ENCODE assay signal across 13 cellular contexts in genomic region chr6:16674666-16675392, GRCh38.
DNase-seq lines count a peak whose midpoint lies in the region; ATAC-seq and TF ChIP-seq lines count a peak whose summit lies in the region.
"Had no signal": no experiment of that assay in that cellular context is flagged by ENCODE, and none has a peak within 500 bp of the region (broad histone marks: within the 10 kb centered on the region; RNA-seq: fewer than 3 reads in every experiment).

No MANE protein-coding gene starts in this region.

- no peaks in the 10 kb centered on the region for H3K9me3 Mint-ChIP-seq in activated T-cell treated with anti-CD3 and anti-CD28 coated beads, Interleukin-2, amount 50 U/mL, for 24 hours

- intact Hi-C loops in thyroid gland (cut with DNase I) = loop anchor here (10.0 kb wide), 1 partner anchor 90 kb away; the partner anchor contains the start of gene ATXN1

- no peak for TF ChIP-seq POLR2A in thyroid gland (IDR thresholded peaks at IDR 0.05)

- H3K9ac ChIP-seq in adipocyte (ENCODE audit: low read length) = peak overlapping the region; percentile 58

- peak overlapping the region; percentile 27 to 66 (median 60) for H3K27ac ChIP-seq in thyroid gland
- H3K27ac ChIP-seq: upper lobe of left lung had no signal

- WGBS in thyroid gland, 2 donors = 75 to 78% methylated on average over 4 of the region's 4 CpGs

- DNase-seq in activated T-cell treated with anti-CD3 and anti-CD28 coated beads, Interleukin-2, amount 50 U/mL, for 24 hours = no peak
- no peak for DNase-seq in activated T-cell treated with anti-CD3 and anti-CD28 coated beads, Interleukin-2, amount 50 U/mL, for 48 hours
- DNase-seq in adipocyte (ENCODE audit: low read depth) (peak; percentile 24), hepatic stellate cell (ENCODE audit: low spot score) (peak; percentile 22), thyroid gland (no peak), SKM-1 (lab: John Stamatoyannopoulos, UW; ENCODE audit: unreplicated experiment) (no peak), HuH-7.5 (ENCODE audit: low spot score) (no peak)
- DNase-seq: DMS153, glutamatergic neuron, left colon, NCI-H1092, upper lobe of left lung had no signal

- H3K36me3 ChIP-seq in adipocyte (ENCODE audit: control insufficient read depth, insufficient read depth, low read length, severe bottlenecking) (no peaks in the 10 kb centered on the region), thyroid gland (no peaks in the 10 kb centered on the region)
- H3K36me3 ChIP-seq: upper lobe of left lung had no signal

- peaks cover 63% of the 10 kb centered on the region for H3K4me1 ChIP-seq in adipocyte (ENCODE audit: control insufficient read depth, insufficient read depth, low read length)
- peaks cover 37 to 54% of the 10 kb centered on the region in 2 donors for H3K4me1 ChIP-seq in thyroid gland

- no peaks in the 10 kb centered on the region for H3K9me3 ChIP-seq in adipocyte (ENCODE audit: control insufficient read depth, low read length)
- no peaks in the 10 kb centered on the region for H3K9me3 ChIP-seq in thyroid gland
- H3K9me3 ChIP-seq: upper lobe of left lung had no signal

- H3K27me3 ChIP-seq in adipocyte (replicated peaks; ENCODE audit: control insufficient read depth, insufficient read depth, low read length) (no peaks in the 10 kb centered on the region), thyroid gland (no peaks in the 10 kb centered on the region)
- H3K27me3 ChIP-seq: upper lobe of left lung had no signal

- H3K27ac Mint-ChIP-seq in activated T-cell treated with anti-CD3 and anti-CD28 coated beads, Interleukin-2, amount 50 U/mL, for 24 hours = peak overlapping the region; percentile 59

- peaks cover 14% of the 10 kb centered on the region for H3K36me3 Mint-ChIP-seq in activated T-cell treated with anti-CD3 and anti-CD28 coated beads, Interleukin-2, amount 50 U/mL, for 24 hours (ENCODE audit: low read depth)

- peak overlapping the region; percentile 54 for H3K4me3 ChIP-seq in adipocyte (ENCODE audit: low read length)
- H3K4me3 ChIP-seq in thyroid gland (replicated peaks in 1 of 3) = no peak overlapping the region
- H3K4me3 ChIP-seq: upper lobe of left lung had no signal

- peaks cover 71% of the 10 kb centered on the region for H3K4me1 Mint-ChIP-seq in activated T-cell treated with anti-CD3 and anti-CD28 coated beads, Interleukin-2, amount 50 U/mL, for 24 hours (ENCODE audit: low read depth)

- ATAC-seq in HG03196 (IDR thresholded peaks at IDR 0.05; ENCODE audit: unreplicated experiment) = no peak
- ATAC-seq: left colon had no signal

- H3K4me3 Mint-ChIP-seq in activated T-cell treated with anti-CD3 and anti-CD28 coated beads, Interleukin-2, amount 50 U/mL, for 24 hours = no peak overlapping the region

- H3K27me3 Mint-ChIP-seq in activated T-cell treated with anti-CD3 and anti-CD28 coated beads, Interleukin-2, amount 50 U/mL, for 24 hours = no peaks in the 10 kb centered on the region

- TF ChIP-seq CTCF in thyroid gland (IDR thresholded peaks at IDR 0.05) = no peak

Comparison
In these comparisons a context has a peak if more than half of its experiments do, and no peak if none do; other contexts are left out.
1. DNase-seq: peak in adipocyte (single experiment) and hepatic stellate cell (single experiment); none in activated T-cell treated with anti-CD3 and anti-CD28 coated beads, Interleukin-2, amount 50 U/mL, for 24 hours (single experiment), activated T-cell treated with anti-CD3 and anti-CD28 coated beads, Interleukin-2, amount 50 U/mL, for 48 hours (0 of 2), thyroid gland (0 of 2), SKM-1 (single experiment) and HuH-7.5 (single experiment).